10 cellular contexts compared by ENCODE assay signal in the genomic region with DNA sequence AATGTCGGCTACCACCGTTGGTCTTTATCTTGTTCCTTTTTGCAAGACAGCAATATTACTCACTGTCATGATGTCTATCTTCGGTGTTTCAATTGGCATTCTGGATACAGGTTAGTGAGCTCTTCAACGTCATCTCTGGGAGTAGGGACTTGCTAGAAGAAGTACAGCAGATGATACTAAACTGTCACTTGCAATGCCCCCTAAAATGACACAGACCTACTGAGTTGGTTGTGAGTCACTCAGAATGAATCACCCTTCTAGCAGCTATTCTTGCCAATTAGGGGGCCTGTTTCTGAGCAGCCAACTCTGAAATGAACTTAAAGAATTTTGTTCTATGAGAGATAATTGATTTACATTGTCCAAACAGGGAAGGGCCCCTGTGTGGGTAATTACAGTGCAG.
A peak's percentile ranks its signal among the peaks of the same experiment; 100 is the strongest.
DNase-seq lines count a peak whose midpoint lies in the region; TF ChIP-seq lines count a peak whose summit lies in the region.
"Had no signal": no experiment of that assay in that cellular context is flagged by ENCODE, and none has a peak within 500 bp of the region (broad histone marks: within the 10 kb centered on the region; RNA-seq: fewer than 3 reads in every experiment).

No MANE protein-coding gene starts in this region.

- H3K4me3 ChIP-seq in cardiac fibroblast (replicated peaks in 1 of 2; ENCODE audit: low read depth in 2 of 2, low read length in 2 of 2): no peak overlapping the region
- H3K4me3 ChIP-seq: BLaER1 had no signal

- DNase-seq in activated CD8-positive, alpha-beta memory T cell treated with anti-CD3 and anti-CD28 coated beads, Interleukin-2, amount 50 U/mL, for 24 hours (ENCODE audit: extremely low read depth): peak; percentile 3
- no peak for DNase-seq in activated CD8-positive, alpha-beta memory T cell treated with anti-CD3 and anti-CD28 coated beads, Interleukin-2, amount 50 U/mL, for 4 hours
- DNase-seq in NCI-H226 (peak; percentile 26), cardiac fibroblast (ENCODE audit: low read depth in 2 of 2) (peak; percentile 51 to 73), renal cortical epithelial cell (ENCODE audit: low read depth) (peak; percentile 76)
- DNase-seq in activated effector memory CD4-positive, alpha-beta T cell treated with anti-CD3 and anti-CD28 coated beads, Interleukin-2, amount 50 U/mL, for 16 hours: no peak
- DNase-seq in stimulated activated naive CD4-positive, alpha-beta T cell (lab: John Stamatoyannopoulos, UW): no peak
- no peak for DNase-seq in stimulated activated CD4-positive, alpha-beta T cell treated with anti-CD3 and anti-CD28 coated beads, Interleukin-4, amount 100 ng/mL, for 1 hour
- DNase-seq: glutamatergic neuron had no signal

- TF ChIP-seq CTCF in cardiac fibroblast (IDR thresholded peaks at IDR 0.05; ENCODE audit: low read depth, low read length): no peak

Comparison
In these comparisons a context has a peak if more than half of its experiments do, and no peak if none do; other contexts are left out.
1. DNase-seq: peak in activated CD8-positive, alpha-beta memory T cell treated with anti-CD3 and anti-CD28 coated beads, Interleukin-2, amount 50 U/mL, for 24 hours (single experiment), NCI-H226 (single experiment), cardiac fibroblast (2 of 2) and renal cortical epithelial cell (single experiment); none in activated CD8-positive, alpha-beta memory T cell treated with anti-CD3 and anti-CD28 coated beads, Interleukin-2, amount 50 U/mL, for 4 hours (single experiment), activated effector memory CD4-positive, alpha-beta T cell treated with anti-CD3 and anti-CD28 coated beads, Interleukin-2, amount 50 U/mL, for 16 hours (single experiment), stimulated activated naive CD4-positive, alpha-beta T cell (0 of 6) and stimulated activated CD4-positive, alpha-beta T cell treated with anti-CD3 and anti-CD28 coated beads, Interleukin-4, amount 100 ng/mL, for 1 hour (single experiment).